ENCODE assay signal across 25 cellular contexts in the genomic region with DNA sequence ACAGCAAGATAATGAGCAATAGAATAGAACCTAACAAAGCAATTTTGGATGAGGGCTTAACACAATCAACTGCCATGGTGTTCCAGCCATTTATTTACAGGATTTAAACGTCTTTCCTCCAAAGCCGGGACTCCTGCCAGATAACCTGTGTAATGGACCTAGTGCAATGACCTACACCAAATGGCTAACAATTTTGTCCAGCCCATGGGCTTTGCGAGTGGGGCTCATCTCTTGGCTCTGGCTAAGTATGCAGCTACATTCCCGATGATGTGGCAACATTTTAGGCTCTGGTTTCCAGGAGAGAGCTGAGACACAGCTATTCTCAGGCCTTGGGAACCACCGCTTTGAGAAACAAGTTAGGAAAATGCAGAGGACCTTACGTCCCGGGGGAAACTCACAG.
DNase-seq lines count a peak whose midpoint lies in the region; ATAC-seq, FAIRE-seq and TF ChIP-seq lines count a peak whose summit lies in the region.
"Had no signal": no experiment of that assay in that cellular context is flagged by ENCODE, and none has a peak within 500 bp of the region (broad histone marks: within the 10 kb centered on the region; RNA-seq: fewer than 3 reads in every experiment).

No MANE protein-coding gene starts in this region.

- DNase-seq in HepG2 (ENCODE audit: low spot score) = no peak
- peak; percentile 8 for DNase-seq in cerebellum (ENCODE audit: low spot score)
- no peak for DNase-seq in neural crest cell (ENCODE audit: low read depth, low spot score)
- DNase-seq in GM20000 (ENCODE audit: low spot score) = no peak
- no peak for DNase-seq in HAP-1 (ENCODE audit: low spot score in 2 of 2)
- DNase-seq in natural killer cell = no peak
- DNase-seq: 8988T, ACHN, BE2C, DMS53, GOT3, HCEC 1CT, NCI-H1048, NCI-H1694, NCI-H2227 treated with DMSO at 0.1 percent for 48 hours, NCI-H774, SHP77 had no signal

- H3K27ac Mint-ChIP-seq in neural crest cell (ENCODE audit: unreplicated experiment) (peak overlapping the region; percentile 19), natural killer cell (no peak overlapping the region)
- H3K27ac Mint-ChIP-seq: CD14-positive monocyte, IgD-negative memory B cell had no signal

- ATAC-seq in HepG2 = no peak
- no peak for ATAC-seq in GM21367 (IDR thresholded peaks at IDR 0.05; ENCODE audit: unreplicated experiment)
- ATAC-seq in natural killer cell = no peak
- ATAC-seq: Panc1 had no signal

- FAIRE-seq in HepG2 (lab: Jason Lieb, UNC) = no peak
- FAIRE-seq: G401.6 had no signal

- H3K27ac ChIP-seq in liver (ENCODE audit: low read depth in 1 of 2, low read length in 2 of 2) (peak overlapping the region; percentile 7 to 60), HepG2 (ENCODE audit: extremely low read length, insufficient read depth, low read length) (no peak overlapping the region)
- H3K27ac ChIP-seq: KMS-11, RWPE1 had no signal

- TF ChIP-seq EP300 in HepG2 (IDR thresholded peaks at IDR 0.05; ENCODE audit: low read depth in 2 of 2, low read length in 2 of 2) (no peak), HepG2 (CRISPR knock-in tag; IDR thresholded peaks at IDR 0.05; ENCODE audit: borderline replicate concordance) (no peak)

- no peaks in the 10 kb centered on the region for H3K27me3 Mint-ChIP-seq in neural crest cell (ENCODE audit: low read depth)
- H3K27me3 Mint-ChIP-seq in natural killer cell (ENCODE audit: low read depth in 2 of 2) = no peaks in the 10 kb centered on the region
- H3K27me3 Mint-ChIP-seq: IgD-negative memory B cell had no signal

- in situ Hi-C loops in HepG2 (cut with HindIII; ENCODE audit: extremely low pct_ligation_motif_present, low pct_unique_long_range_greater_than_20kb) (no loop called here), HAP-1 (cut with MboI; ENCODE audit: low sequenced_read_pairs) (no loop called here)

- peaks cover 2% of the 10 kb centered on the region for H3K36me3 Mint-ChIP-seq in neural crest cell (ENCODE audit: low read depth)
- H3K36me3 Mint-ChIP-seq in natural killer cell = no peaks in the 10 kb centered on the region
- H3K36me3 Mint-ChIP-seq: CD14-positive monocyte, IgD-negative memory B cell had no signal

- 34% methylated on average over 7 of the region's 7 CpGs for WGBS in liver
- WGBS in HepG2 (ENCODE audit: low lambda C conversion rate) = 75% methylated on average over 4 of the region's 7 CpGs

- H3K79me2 ChIP-seq in HepG2 (ENCODE audit: insufficient read depth, low read length) = no peaks in the 10 kb centered on the region

- CTCF ChIA-PET in HepG2 (lab: Yijun Ruan, JAX; ENCODE audit: low intra/inter-chr PET ratio, low total read pairs) = no interaction called here

- H3K9me3 Mint-ChIP-seq in neural crest cell = peaks cover 10% of the 10 kb centered on the region
- H3K9me3 Mint-ChIP-seq in natural killer cell = peaks cover 0 to 2% of the 10 kb centered on the region in 2 donors

- H3K4me2 ChIP-seq in HepG2 (ENCODE audit: low read depth, low read length) = no peak overlapping the region
- H3K4me2 ChIP-seq: KMS-11 had no signal

- no peaks in the 10 kb centered on the region for H4K20me1 ChIP-seq in HepG2 (ENCODE audit: insufficient read depth, low read length)

- H3K27me3 ChIP-seq in liver (ENCODE audit: control insufficient read depth in 4 of 4, insufficient read depth in 4 of 4, low read length in 3 of 4) (no peaks in the 10 kb centered on the region), HepG2 (ENCODE audit: control insufficient read depth in 1 of 2, insufficient read depth in 2 of 2, low read length in 2 of 2) (no peaks in the 10 kb centered on the region), HAP-1 (ENCODE audit: low read depth) (no peaks in the 10 kb centered on the region)
- H3K27me3 ChIP-seq: BE2C had no signal

- H3K4me3 Mint-ChIP-seq in neural crest cell (no peak overlapping the region), natural killer cell (no peak overlapping the region)
- H3K4me3 Mint-ChIP-seq: CD14-positive monocyte, IgD-negative memory B cell had no signal

- BruUV-seq in HepG2 (replicated peaks; lab: Mats Ljungman, UMichigan) = no TSS peak

- H3K9me3 ChIP-seq in liver (ENCODE audit: control insufficient read depth in 4 of 4, low read length in 3 of 4) (no peaks in the 10 kb centered on the region), HepG2 (ENCODE audit: low read length) (no peaks in the 10 kb centered on the region), HAP-1 (no peaks in the 10 kb centered on the region)
- H3K9me3 ChIP-seq: BE2C had no signal

- TF ChIP-seq POLR2A in HepG2 (IDR thresholded peaks at IDR 0.05; ENCODE audit: insufficient read depth in 1 of 2, low read depth in 2 of 2, low read length in 2 of 2) = no peak

- peak; percentile 40 to 59 for TF ChIP-seq RAD21 in liver (IDR thresholded peaks at IDR 0.05)
- no peak for TF ChIP-seq RAD21 in HepG2 (CRISPR knock-in tag; IDR thresholded peaks at IDR 0.05)

- H3K4me1 ChIP-seq in liver (ENCODE audit: control insufficient read depth in 4 of 4, insufficient read depth in 4 of 4, low read length in 3 of 4) = peaks cover 0 to 13% (median 7%) of the 10 kb centered on the region in 4 donors
- no peaks in the 10 kb centered on the region for H3K4me1 ChIP-seq in HepG2 (ENCODE audit: insufficient read depth, low read length)
- no peaks in the 10 kb centered on the region for H3K4me1 ChIP-seq in HAP-1
- H3K4me1 ChIP-seq: BE2C had no signal

- no peak for TF ChIP-seq CTCF in liver (IDR thresholded peaks at IDR 0.05; ENCODE audit: low read depth, low read length, missing input control)
- TF ChIP-seq CTCF in HepG2 (CRISPR knock-in tag; IDR thresholded peaks at IDR 0.05) = no peak
- no peak for TF ChIP-seq CTCF in neural crest cell (conservative IDR thresholded peaks at IDR 0.05)
- no peak for TF ChIP-seq CTCF in GM20000 (IDR thresholded peaks at IDR 0.05; ENCODE audit: extremely low read depth, missing control alignments)
- TF ChIP-seq CTCF in natural killer cell (IDR thresholded peaks at IDR 0.05) = no peak

- no peak overlapping the region for H3K9ac ChIP-seq in liver (ENCODE audit: low read depth in 1 of 2, low read length in 2 of 2)
- H3K9ac ChIP-seq in HepG2 (ENCODE audit: insufficient read depth, low read depth, low read length) = no peak overlapping the region
- H3K9ac ChIP-seq: KMS-11 had no signal

- peaks cover 22% of the 10 kb centered on the region for H3K4me1 Mint-ChIP-seq in neural crest cell
- H3K4me1 Mint-ChIP-seq in natural killer cell = no peaks in the 10 kb centered on the region
- H3K4me1 Mint-ChIP-seq: CD14-positive monocyte, IgD-negative memory B cell had no signal

- H3K36me3 ChIP-seq in liver (ENCODE audit: control insufficient read depth in 4 of 4, insufficient read depth in 3 of 4, low read depth in 1 of 4, low read length in 3 of 4) (no peaks in the 10 kb centered on the region), HepG2 (replicated peaks in 1 of 2; ENCODE audit: control insufficient read depth in 1 of 2, insufficient read depth in 2 of 2, low read length in 2 of 2) (no peaks in the 10 kb centered on the region), HAP-1 (replicated peaks) (no peaks in the 10 kb centered on the region)
- H3K36me3 ChIP-seq: BE2C had no signal

- H2AFZ ChIP-seq in HepG2 (ENCODE audit: low read length) = no peak overlapping the region

- POLR2A ChIA-PET in HepG2 (lab: Yijun Ruan, JAX) = no interaction called here

- intact Hi-C loops in HepG2 (cut with micrococcal nuclease; ENCODE audit: unreplicated experiment) (no loop called here), natural killer cell (cut with micrococcal nuclease) (no loop called here)

- no peak overlapping the region for H3K4me3 ChIP-seq in liver (ENCODE audit: low read depth in 1 of 3, low read length in 3 of 3)
- no peak overlapping the region for H3K4me3 ChIP-seq in HepG2 (replicated peaks in 1 of 3; ENCODE audit: insufficient read depth in 1 of 3, low read depth in 2 of 3, low read length in 3 of 3)
- no peak overlapping the region for H3K4me3 ChIP-seq in HAP-1

TF ChIP-seq in liver, 16 proteins besides CTCF, POLR2A, EP300 and RAD21 (continues in another document):
- TF ChIP-seq TAF1 (conservative IDR thresholded peaks at IDR 0.05) (no peak), RXRA (IDR thresholded peaks at IDR 0.05) (peak; percentile 76 to 85), YY1 (IDR thresholded peaks at IDR 0.05) (peak; percentile 89), GABPA (IDR thresholded peaks at IDR 0.05 in 1 of 2, conservative IDR thresholded peaks at IDR 0.05 in 1 of 2) (peak in 1 of 2 donors; percentile 20), SP1 (IDR thresholded peaks at IDR 0.05) (peak; percentile 20), NR2F2 (IDR thresholded peaks at IDR 0.05) (no peak), HNF4G (IDR thresholded peaks at IDR 0.05) (no peak)

TF ChIP-seq in HepG2, 621 proteins besides CTCF, POLR2A, EP300 and RAD21 (continues in another document):
- TF ChIP-seq NONO (IDR thresholded peaks at IDR 0.05) = no peak
- no peak for TF ChIP-seq NONO (CRISPR knock-in tag; conservative IDR thresholded peaks at IDR 0.05)
- TF ChIP-seq, protein P1, sequence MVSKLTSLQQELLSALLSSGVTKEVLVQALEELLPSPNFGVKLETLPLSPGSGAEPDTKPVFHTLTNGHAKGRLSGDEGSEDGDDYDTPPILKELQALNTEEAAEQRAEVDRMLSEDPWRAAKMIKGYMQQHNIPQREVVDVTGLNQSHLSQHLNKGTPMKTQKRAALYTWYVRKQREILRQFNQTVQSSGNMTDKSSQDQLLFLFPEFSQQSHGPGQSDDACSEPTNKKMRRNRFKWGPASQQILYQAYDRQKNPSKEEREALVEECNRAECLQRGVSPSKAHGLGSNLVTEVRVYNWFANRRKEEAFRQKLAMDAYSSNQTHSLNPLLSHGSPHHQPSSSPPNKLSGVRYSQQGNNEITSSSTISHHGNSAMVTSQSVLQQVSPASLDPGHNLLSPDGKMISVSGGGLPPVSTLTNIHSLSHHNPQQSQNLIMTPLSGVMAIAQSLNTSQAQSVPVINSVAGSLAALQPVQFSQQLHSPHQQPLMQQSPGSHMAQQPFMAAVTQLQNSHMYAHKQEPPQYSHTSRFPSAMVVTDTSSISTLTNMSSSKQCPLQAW (CRISPR knock-in tag; IDR thresholded peaks at IDR 0.05) = no peak
- TF ChIP-seq, protein P2, sequence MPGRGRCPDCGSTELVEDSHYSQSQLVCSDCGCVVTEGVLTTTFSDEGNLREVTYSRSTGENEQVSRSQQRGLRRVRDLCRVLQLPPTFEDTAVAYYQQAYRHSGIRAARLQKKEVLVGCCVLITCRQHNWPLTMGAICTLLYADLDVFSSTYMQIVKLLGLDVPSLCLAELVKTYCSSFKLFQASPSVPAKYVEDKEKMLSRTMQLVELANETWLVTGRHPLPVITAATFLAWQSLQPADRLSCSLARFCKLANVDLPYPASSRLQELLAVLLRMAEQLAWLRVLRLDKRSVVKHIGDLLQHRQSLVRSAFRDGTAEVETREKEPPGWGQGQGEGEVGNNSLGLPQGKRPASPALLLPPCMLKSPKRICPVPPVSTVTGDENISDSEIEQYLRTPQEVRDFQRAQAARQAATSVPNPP (CRISPR knock-in tag; IDR thresholded peaks at IDR 0.05) = no peak
